Comparison of ENCODE assay signal across 8 cellular contexts in the genomic region with DNA sequence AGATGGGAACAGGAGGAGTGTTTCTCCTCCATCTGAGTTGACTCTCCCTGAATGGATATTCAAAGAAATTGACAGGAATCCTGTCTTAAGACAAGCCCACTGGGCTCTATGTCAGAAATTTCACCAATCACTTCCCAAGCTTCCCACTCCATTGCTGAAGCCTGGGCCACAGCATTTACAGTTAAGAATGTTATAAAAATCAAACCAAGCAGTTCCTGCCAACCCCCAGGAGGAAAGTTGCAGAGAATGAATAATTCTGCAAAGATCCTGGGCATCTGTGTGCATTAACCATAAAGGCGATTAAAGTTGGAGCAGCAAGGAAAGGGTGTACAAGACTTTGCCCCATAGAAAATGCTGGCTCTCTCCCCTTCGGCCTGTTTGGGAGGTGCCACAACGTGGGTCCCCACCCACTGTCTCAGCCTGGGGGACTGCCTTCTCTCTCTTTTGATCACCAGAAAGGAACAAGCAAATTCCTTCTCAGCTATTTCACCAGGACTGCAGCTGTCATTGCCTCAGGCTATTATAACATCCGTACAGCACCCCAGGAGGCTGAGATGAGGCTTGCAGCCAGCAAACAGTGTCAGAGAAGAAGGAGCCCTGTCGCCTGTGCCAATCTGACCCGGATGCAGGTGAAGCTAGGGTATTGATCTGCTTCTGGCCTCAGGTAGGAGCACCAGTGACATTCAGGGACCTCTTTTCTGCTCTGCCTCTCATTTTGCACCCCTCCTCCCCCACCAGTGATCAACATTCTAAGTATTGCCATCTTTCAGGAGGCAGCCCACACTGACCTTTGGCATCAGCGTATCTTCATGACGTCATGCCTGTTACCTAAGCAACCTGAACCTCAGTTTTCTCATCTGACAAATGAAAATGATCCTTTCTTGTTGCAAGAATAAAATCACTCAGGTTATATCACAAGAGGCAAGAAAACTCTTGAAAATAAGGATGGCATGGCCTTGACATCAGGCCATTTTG.
DNase-seq lines count a peak whose midpoint lies in the region; ATAC-seq and TF ChIP-seq lines count a peak whose summit lies in the region.

No MANE protein-coding gene starts in this region.

- H4K20me1 ChIP-seq in BLaER1 = no peaks in the 10 kb centered on the region

- ATAC-seq in GM18907 (IDR thresholded peaks at IDR 0.05; ENCODE audit: unreplicated experiment) (no peak), HG02938 (IDR thresholded peaks at IDR 0.05; ENCODE audit: unreplicated experiment) (no peak), HG03097 (IDR thresholded peaks at IDR 0.05; ENCODE audit: low FRiP score, unreplicated experiment) (no peak)
- no peak for ATAC-seq in activated CD4-positive, CD25-positive, alpha-beta regulatory T cell treated with anti-CD3 and anti-CD28 coated beads, Interleukin-2, amount 50 U/mL, for 24 hours

- H3K36me3 ChIP-seq in BLaER1 = no peaks in the 10 kb centered on the region

- H3K4me3 ChIP-seq in BLaER1 (peak overlapping the region; percentile 49; the same call in 1 of the 2 replicates), WI38 (ENCODE audit: low read depth, low read length) (no peak overlapping the region)

- no peaks in the 10 kb centered on the region for H3K27me3 ChIP-seq in BLaER1

- TF ChIP-seq CTCF in WI38 (IDR thresholded peaks at IDR 0.05; ENCODE audit: low read depth, low read length) = 0 out of 2 replicates have a peak, but pooled peaks have one; percentile 29

- peak overlapping the region; percentile 88 for H3K4me2 ChIP-seq in BLaER1

- DNase-seq in M059J (ENCODE audit: low read depth) (peak; percentile 94), kidney tubule cell (ENCODE audit: low spot score) (peak; percentile 88)

- H3K4me1 ChIP-seq in BLaER1 = peaks cover 50% of the 10 kb centered on the region

- H3K9ac ChIP-seq in BLaER1 = peak overlapping the region; percentile 46; the same call in 1 of the 2 replicates

- H3K9me3 ChIP-seq in BLaER1 = peaks cover under 1% of the 10 kb centered on the region

- H3K27ac ChIP-seq in BLaER1 = peak overlapping the region; percentile 80
